Comparison of ENCODE assay signal across 8 cellular contexts in genomic region chr19:51327066-51327985, GRCh38. TPM values are rescaled to one million over a fixed set of nuclear protein-coding genes. Genes with fewer than 3 reads are reported as not detected.
A peak's percentile ranks its signal among the peaks of the same experiment; 100 is the strongest.
DNase-seq lines count a peak whose midpoint lies in the region; ATAC-seq and TF ChIP-seq lines count a peak whose summit lies in the region.

No MANE protein-coding gene starts in this region.

- H3F3A ChIP-seq in SK-N-SH (replicated peaks; ENCODE audit: insufficient read depth), result no peaks in the 10 kb centered on the region

- H3K36me3 ChIP-seq in SJCRH30 (no peaks in the 10 kb centered on the region), SK-N-SH (replicated peaks in 1 of 2; ENCODE audit: control insufficient read depth in 1 of 2, insufficient read depth in 2 of 2, low read length in 1 of 2) (no peaks in the 10 kb centered on the region)

- no peaks in the 10 kb centered on the region for H3K4me1 ChIP-seq in SJCRH30
- H3K4me1 ChIP-seq in SK-N-SH (ENCODE audit: control insufficient read depth in 1 of 2, insufficient read depth in 2 of 2, low read depth in 1 of 2, low read length in 1 of 2), result no peaks in the 10 kb centered on the region

- H3K4me3 ChIP-seq in fibroblast of the aortic adventitia (ENCODE audit: low read depth, low read length), result peak overlapping the region; percentile 44
- H3K4me3 ChIP-seq in SJCRH30, result no peak overlapping the region
- H3K4me3 ChIP-seq in SK-N-SH (ENCODE audit: low read depth in 2 of 2, low read length in 1 of 2), result no peak overlapping the region

- no peak overlapping the region for H3K9ac ChIP-seq in SK-N-SH

- H3K27me3 ChIP-seq in SJCRH30 (no peaks in the 10 kb centered on the region), SK-N-SH (ENCODE audit: insufficient read depth) (no peaks in the 10 kb centered on the region)

- DNase-seq in Right ventricle myocardium superior, result peak; percentile 67
- no peak for DNase-seq in cardiac septum (ENCODE audit: low spot score)
- DNase-seq in activated CD8-positive, alpha-beta memory T cell treated with anti-CD3 and anti-CD28 coated beads for 24 hours, result peak; percentile 77
- DNase-seq in fibroblast of the aortic adventitia (ENCODE audit: low read depth), result peak; percentile 28
- DNase-seq in sciatic nerve (ENCODE audit: low spot score), result no peak
- no peak for DNase-seq in SJCRH30
- DNase-seq in DMS79 treated with DMSO at 0.1 percent for 48 hours (lab: John Stamatoyannopoulos, UW), result no peak
- DNase-seq in SK-N-SH, result no peak

- no peak overlapping the region for H3K4me2 ChIP-seq in SK-N-SH

- POLR2A ChIA-PET in SK-N-SH (lab: Yijun Ruan, JAX), result no interaction called here

- H3K27ac ChIP-seq in SJCRH30 (no peak overlapping the region), SK-N-SH (ENCODE audit: low read depth in 2 of 2, low read length in 1 of 2) (no peak overlapping the region)

- intact Hi-C loops in Right ventricle myocardium superior (cut with DNase I), result no loop called here
- intact Hi-C loops in cardiac septum (cut with DNase I), result no loop called here
- intact Hi-C loops in sciatic nerve (cut with DNase I), result no loop called here

- no peaks in the 10 kb centered on the region for H3K9me3 ChIP-seq in SJCRH30 (replicated peaks)
- H3K9me3 ChIP-seq in SK-N-SH, result no peaks in the 10 kb centered on the region

- TF ChIP-seq CTCF in fibroblast of the aortic adventitia (IDR thresholded peaks at IDR 0.05; ENCODE audit: insufficient read depth, low read length), result no peak
- TF ChIP-seq CTCF in SK-N-SH (IDR thresholded peaks at IDR 0.05), result no peak

- H2AFZ ChIP-seq in SK-N-SH (ENCODE audit: low read depth), result no peak overlapping the region

- no peaks in the 10 kb centered on the region for H3K9me2 ChIP-seq in SK-N-SH

- ATAC-seq in Right ventricle myocardium superior (ENCODE audit: poor library complexity) (peak; percentile 60), sciatic nerve (peak; percentile 64)

- no peaks in the 10 kb centered on the region for H3K79me2 ChIP-seq in SK-N-SH (ENCODE audit: insufficient read depth)

- H4K20me1 ChIP-seq in SK-N-SH (ENCODE audit: insufficient read depth), result no peaks in the 10 kb centered on the region

- CTCF ChIA-PET in SK-N-SH (lab: Yijun Ruan, JAX), result interaction anchor here (0.6 kb wide), 1 partner anchor 80 kb away, joined by 3 read pairs; no protein-coding TSS in a partner anchor

- TF ChIP-seq RAD21 in SK-N-SH (IDR thresholded peaks at IDR 0.05; ENCODE audit: low read length), result no peak

- WGBS in SK-N-SH (ENCODE audit: low lambda C conversion rate), result 77% methylated on average over 49 of the region's 74 CpGs

- TF ChIP-seq EP300 in SK-N-SH (IDR thresholded peaks at IDR 0.05; ENCODE audit: borderline replicate concordance in 1 of 2, low read depth in 1 of 2, low read length in 1 of 2), result no peak

TF ChIP-seq in SK-N-SH, 30 proteins besides CTCF, POLR2A, EP300 and RAD21:
- no peak for TF ChIP-seq TCF12 (IDR thresholded peaks at IDR 0.05)

RNA-seq across cellular contexts. Expression of gene VSIG10L, which starts 14.6 kb away (rescaled TPM):
- 0.65 TPM for total RNA-seq in Right ventricle myocardium superior
- total RNA-seq in cardiac septum, result 0.86 TPM
- 0.27 TPM in 1 of 2 replicates, not detected in the other for total RNA-seq in fibroblast of the aortic adventitia (ENCODE audit: low replicate concordance)
- total RNA-seq in sciatic nerve, result 1.8 TPM
- 0.10 and 0.28 TPM in 2 replicates for total RNA-seq in SJCRH30 (2014; rRNA removed; shearing (Covaris generic))
- 2.3 and 2.7 TPM in 2 replicates for polyA plus RNA-seq in SK-N-SH (2012; rRNA removed)
- 1.2 and 1.8 TPM in 2 replicates for polyA plus RNA-seq in SK-N-SH (2012; cell fraction: cytosol; rRNA removed)
- polyA plus RNA-seq in SK-N-SH (2012; cell fraction: nucleus; rRNA removed), result 11.8 and 12.3 TPM in 2 replicates

RNA-seq across cellular contexts. Expression of gene IGLON5, which starts 15.9 kb away (rescaled TPM):
- not detected for total RNA-seq in Right ventricle myocardium superior
- total RNA-seq in cardiac septum, result not detected
- not detected in 2 replicates for total RNA-seq in fibroblast of the aortic adventitia (ENCODE audit: low replicate concordance)
- total RNA-seq in sciatic nerve, result not detected
- total RNA-seq in SJCRH30 (2014; rRNA removed; shearing (Covaris generic)), result not detected in 2 replicates
- 0.36 and 0.60 TPM in 2 replicates for polyA plus RNA-seq in SK-N-SH (2012; rRNA removed)
- 0.45 and 1.3 TPM in 2 replicates for polyA plus RNA-seq in SK-N-SH (2012; cell fraction: cytosol; rRNA removed)
- 0.29 and 0.38 TPM in 2 replicates for polyA plus RNA-seq in SK-N-SH (2012; cell fraction: nucleus; rRNA removed)

RNA-seq across cellular contexts. Expression of gene ETFB, which starts 38.9 kb away (rescaled TPM):
- total RNA-seq in Right ventricle myocardium superior, result 530 TPM
- total RNA-seq in cardiac septum, result 180 TPM
- 66.8 and 104 TPM in 2 replicates for total RNA-seq in fibroblast of the aortic adventitia (ENCODE audit: low replicate concordance)
- total RNA-seq in sciatic nerve, result 65.0 TPM
- 14.3 and 18.6 TPM in 2 replicates for total RNA-seq in SJCRH30 (2014; rRNA removed; shearing (Covaris generic))
- 130 and 169 TPM in 2 replicates for polyA plus RNA-seq in SK-N-SH (2012; rRNA removed)
- 93.1 and 117 TPM in 2 replicates for polyA plus RNA-seq in SK-N-SH (2012; cell fraction: cytosol; rRNA removed)
- 54.1 and 80.5 TPM in 2 replicates for polyA plus RNA-seq in SK-N-SH (2012; cell fraction: nucleus; rRNA removed)

RNA-seq across cellular contexts. Expression of gene CLDND2, which starts 41.5 kb away (rescaled TPM):
- total RNA-seq in Right ventricle myocardium superior (0.46 TPM), cardiac septum (1.0 TPM), fibroblast of the aortic adventitia (ENCODE audit: low replicate concordance) (0.36 TPM in 1 of 2 replicates, not detected in the other), sciatic nerve (2.4 TPM)
- not detected in 2 replicates for total RNA-seq in SJCRH30 (2014; rRNA removed; shearing (Covaris generic))
- 0.26 TPM in 1 of 2 replicates, not detected in the other for polyA plus RNA-seq in SK-N-SH (2012; rRNA removed)
- polyA plus RNA-seq in SK-N-SH (2012; cell fraction: cytosol; rRNA removed), result 0.22 TPM in 2 replicates
- polyA plus RNA-seq in SK-N-SH (2012; cell fraction: nucleus; rRNA removed), result 0.32 and 0.48 TPM in 2 replicates

RNA-seq across cellular contexts. Expression of gene NKG7, which starts 45.1 kb away (rescaled TPM):
- total RNA-seq in Right ventricle myocardium superior (2.3 TPM), cardiac septum (3.6 TPM), fibroblast of the aortic adventitia (ENCODE audit: low replicate concordance) (not detected in 2 replicates), sciatic nerve (8.9 TPM)
- total RNA-seq in SJCRH30 (2014; rRNA removed; shearing (Covaris generic)), result not detected in 2 replicates
- polyA plus RNA-seq in SK-N-SH (2012; rRNA removed), result not detected in 2 replicates
- not detected in 2 replicates for polyA plus RNA-seq in SK-N-SH (2012; cell fraction: cytosol; rRNA removed)
- polyA plus RNA-seq in SK-N-SH (2012; cell fraction: nucleus; rRNA removed), result not detected in 2 replicates

Comparison
In these comparisons a context has a peak if more than half of its experiments do, and no peak if none do; other contexts are left out.
1. DNase-seq: peak in Right ventricle myocardium superior (single experiment), activated CD8-positive, alpha-beta memory T cell treated with anti-CD3 and anti-CD28 coated beads for 24 hours (single experiment) and fibroblast of the aortic adventitia (single experiment); none in cardiac septum (single experiment), sciatic nerve (single experiment), SJCRH30 (0 of 2), DMS79 treated with DMSO at 0.1 percent for 48 hours (single experiment) and SK-N-SH (single experiment).